17 cellular contexts compared by ENCODE assay signal in genomic region chr1:6331543-6332246, GRCh38.
A peak's percentile ranks its signal among the peaks of the same experiment; 100 is the strongest.
DNase-seq lines count a peak whose midpoint lies in the region; ATAC-seq and TF ChIP-seq lines count a peak whose summit lies in the region.
"Had no signal": no experiment of that assay in that cellular context is flagged by ENCODE, and none has a peak within 500 bp of the region (broad histone marks: within the 10 kb centered on the region; RNA-seq: fewer than 3 reads in every experiment).

No MANE protein-coding gene starts in this region.

- H3K9ac ChIP-seq in IMR-90 (ENCODE audit: low read depth, low read length) (no peak overlapping the region), mucosa of rectum (ENCODE audit: low read depth in 1 of 2, low read length in 2 of 2) (peak overlapping the region in 1 of 2 donors; percentile 19)
- H3K9ac ChIP-seq: BLaER1 treated with 17β-estradiol and CSF1 and Interleukin-3, amounts not matched to agents 10 nM and 100 nM had no signal

- BruUV-seq in IMR-90 (replicated peaks; lab: Mats Ljungman, UMichigan) (no TSS peak), OCI-LY7 (replicated peaks; lab: Mats Ljungman, UMichigan) (no TSS peak)

- H2BK15ac ChIP-seq in IMR-90 (ENCODE audit: low read depth, low read length): no peak overlapping the region

- H3K9me1 ChIP-seq in IMR-90 (ENCODE audit: insufficient read depth, low read length): peaks cover 8% of the 10 kb centered on the region; the same call in 1 of the 2 replicates

- H3K36me3 ChIP-seq in IMR-90 (ENCODE audit: control insufficient read depth, insufficient read depth, low read length) (no peaks in the 10 kb centered on the region; the same call in 1 of the 2 replicates), brain microvascular endothelial cell (replicated peaks) (peaks cover 7% of the 10 kb centered on the region), mucosa of rectum (ENCODE audit: control insufficient read depth in 2 of 2, insufficient read depth in 2 of 2, low read length in 2 of 2) (peaks cover 4 to 5% of the 10 kb centered on the region in 2 donors), OCI-LY7 (ENCODE audit: insufficient read depth, low read length) (no peaks in the 10 kb centered on the region), left lung (peaks cover 0 to 5% of the 10 kb centered on the region in 2 donors), heart right ventricle (peaks cover 0 to 6% (median 0%) of the 10 kb centered on the region in 9 donors), tibial nerve (peaks cover 0 to 11% (median 0%) of the 10 kb centered on the region in 3 donors)

- H3K4me1 ChIP-seq in IMR-90 (ENCODE audit: control insufficient read depth, insufficient read depth, low read length): peaks cover 14% of the 10 kb centered on the region
- peaks cover 8 to 11% of the 10 kb centered on the region in 2 donors for H3K4me1 ChIP-seq in mucosa of rectum (ENCODE audit: control insufficient read depth in 2 of 2, insufficient read depth in 2 of 2, low read length in 2 of 2)
- H3K4me1 ChIP-seq in OCI-LY7 (ENCODE audit: insufficient read depth, low read length, poor library complexity, severe bottlenecking): no peaks in the 10 kb centered on the region
- H3K4me1 ChIP-seq in left lung: no peaks in the 10 kb centered on the region
- H3K4me1 ChIP-seq in heart right ventricle: peaks cover 0 to 25% (median 8%) of the 10 kb centered on the region in 9 donors
- peaks cover 0 to 7% (median 0%) of the 10 kb centered on the region in 4 donors for H3K4me1 ChIP-seq in tibial nerve
- H3K4me1 ChIP-seq: HAP-1 had no signal

- H2AK5ac ChIP-seq in IMR-90 (ENCODE audit: low read depth, low read length): no peak overlapping the region

- H3K9me3 ChIP-seq in AG04450 (ENCODE audit: control insufficient read depth, insufficient read depth, low read length): no peaks in the 10 kb centered on the region; the same call in 1 of the 2 replicates
- no peaks in the 10 kb centered on the region for H3K9me3 ChIP-seq in IMR-90 (ENCODE audit: control insufficient read depth, insufficient read depth, low read length)
- H3K9me3 ChIP-seq in mucosa of rectum (ENCODE audit: control insufficient read depth in 2 of 2, low read length in 2 of 2): no peaks in the 10 kb centered on the region
- H3K9me3 ChIP-seq in OCI-LY7 (ENCODE audit: low read length): no peaks in the 10 kb centered on the region
- H3K9me3 ChIP-seq in left lung: no peaks in the 10 kb centered on the region
- H3K9me3 ChIP-seq in heart right ventricle: no peaks in the 10 kb centered on the region
- H3K9me3 ChIP-seq in tibial nerve: no peaks in the 10 kb centered on the region
- H3K9me3 ChIP-seq: BLaER1 treated with 17β-estradiol and CSF1 and Interleukin-3, amounts not matched to agents 10 nM and 100 nM; HAP-1 had no signal

- no peak overlapping the region for H2AK9ac ChIP-seq in IMR-90 (replicated peaks; ENCODE audit: low read depth, low read length, poor library complexity)

- no peak overlapping the region for H3K23ac ChIP-seq in IMR-90 (ENCODE audit: low read depth, low read length)

- CTCF ChIA-PET in AG04450 (lab: Charles Lee): interaction anchor here (0.7 to 18.6 kb wide), 3 partner anchors 15 to 127 kb away, joined by 3 to 266 read pairs (median 3); no protein-coding TSS in a partner anchor
- CTCF ChIA-PET in IMR-90 (lab: Yijun Ruan, JAX): no interaction called here
- CTCF ChIA-PET in OCI-LY7 (lab: Charles Lee; ENCODE audit: unreplicated experiment): no interaction called here

- H3K27me3 ChIP-seq in AG04450 (ENCODE audit: control insufficient read depth, insufficient read depth, low read length) (no peaks in the 10 kb centered on the region), IMR-90 (ENCODE audit: control insufficient read depth, insufficient read depth, low read length) (no peaks in the 10 kb centered on the region), brain microvascular endothelial cell (replicated peaks) (no peaks in the 10 kb centered on the region), mucosa of rectum (ENCODE audit: control insufficient read depth in 2 of 2, insufficient read depth in 2 of 2, low read length in 2 of 2) (no peaks in the 10 kb centered on the region), left lung (no peaks in the 10 kb centered on the region), heart right ventricle (no peaks in the 10 kb centered on the region), tibial nerve (no peaks in the 10 kb centered on the region)
- H3K27me3 ChIP-seq: BLaER1 treated with 17β-estradiol and CSF1 and Interleukin-3, amounts not matched to agents 10 nM and 100 nM had no signal

- H3K9me2 ChIP-seq in OCI-LY7 (ENCODE audit: insufficient read depth, low read length): no peaks in the 10 kb centered on the region

- TF ChIP-seq CTCF in AG04450 (IDR thresholded peaks at IDR 0.05; ENCODE audit: low read depth, low read length) (peak; percentile 4; the same call in 1 of the 2 replicates), IMR-90 (conservative IDR thresholded peaks at IDR 0.05; ENCODE audit: low read depth, low read length) (no peak), brain microvascular endothelial cell (IDR thresholded peaks at IDR 0.05; ENCODE audit: low read depth, low read length, missing control alignments) (peak; percentile 27), OCI-LY7 (conservative IDR thresholded peaks at IDR 0.05; ENCODE audit: low read length) (no peak), left lung (IDR thresholded peaks at IDR 0.05) (no peak), heart right ventricle (IDR thresholded peaks at IDR 0.05) (no peak), tibial nerve (IDR thresholded peaks at IDR 0.05) (no peak)

- no peak for TF ChIP-seq RAD21 in IMR-90 (IDR thresholded peaks at IDR 0.05; ENCODE audit: low read length)

- H4K91ac ChIP-seq in IMR-90 (ENCODE audit: insufficient read depth, low read depth, low read length): no peak overlapping the region

- in situ Hi-C loops in IMR-90 (cut with MboI; ENCODE audit: low sequenced_read_pairs): loop anchor here (25.0 kb wide), 1 partner anchor 819 kb away; no protein-coding TSS in a partner anchor
- in situ Hi-C loops in brain microvascular endothelial cell (cut with HindIII; ENCODE audit: low pct_ligation_motif_present, low sequenced_read_pairs): no loop called here

- no peak overlapping the region for H2BK20ac ChIP-seq in IMR-90 (ENCODE audit: low read depth, low read length)

- peaks cover 0 to 12% of the 10 kb centered on the region in 2 experiments; a peak in 2 of 4 replicates for H3K79me1 ChIP-seq in IMR-90 (ENCODE audit: low read depth in 1 of 2, low read length in 2 of 2)

- H4K8ac ChIP-seq in IMR-90 (ENCODE audit: low read depth in 2 of 2, low read length in 2 of 2): no peak overlapping the region

- no peak overlapping the region for H3K14ac ChIP-seq in IMR-90 (replicated peaks; ENCODE audit: low read depth, low read length)

- WGBS in IMR-90 (ENCODE audit: extremely low coverage in 2 of 2, insufficient read length in 1 of 2), 2 experiments: 60% methylated on average over 1 of the region's 18 CpGs; no CpG with 5 or more reads in 1 of the 2 experiments
- WGBS in heart right ventricle, 2 donors: 68 to 70% methylated on average over 18 of the region's 18 CpGs
- 77 to 79% methylated on average over 18 of the region's 18 CpGs for WGBS in tibial nerve, 2 donors

- DNase-seq in AG04450 (ENCODE audit: low read depth, low spot score) (no peak), IMR-90 (no peak), brain microvascular endothelial cell (no peak), OCI-LY7 (ENCODE audit: low spot score) (no peak), left lung (no peak), heart right ventricle (no peak), tibial nerve (ENCODE audit: low spot score in 2 of 2) (no peak)
- DNase-seq: Karpas-422, NCI-H187 treated with DMSO at 0.1 percent for 48 hours, NCI-H446 treated with DMSO at 0.1 percent for 48 hours, NCI-H748 treated with DMSO at 0.1 percent for 48 hours, Right ventricle myocardium superior had no signal

- no peak overlapping the region for H4K5ac ChIP-seq in IMR-90 (ENCODE audit: low read depth, low read length)

- TF ChIP-seq POLR2A in IMR-90 (IDR thresholded peaks at IDR 0.05; ENCODE audit: low read depth, low read length): no peak
- TF ChIP-seq POLR2A in tibial nerve (IDR thresholded peaks at IDR 0.05): no peak

- H3K4me2 ChIP-seq in IMR-90 (ENCODE audit: low read depth, low read length) (no peak overlapping the region), OCI-LY7 (ENCODE audit: low read length) (no peak overlapping the region)
- H3K4me2 ChIP-seq: BLaER1 treated with 17β-estradiol and CSF1 and Interleukin-3, amounts not matched to agents 10 nM and 100 nM had no signal

- no peak for TF ChIP-seq EP300 in tibial nerve (IDR thresholded peaks at IDR 0.05)

- intact Hi-C loops in IMR-90 (cut with micrococcal nuclease): no loop called here
- intact Hi-C loops in OCI-LY7 (cut with micrococcal nuclease; ENCODE audit: unreplicated experiment): no loop called here
- intact Hi-C loops in left lung (cut with DNase I): no loop called here
- intact Hi-C loops in heart right ventricle (cut with DNase I): loop anchor here in 1 of 10 donors (5.0 kb wide), 1 partner anchor 69 kb away; the partner anchor contains the start of gene GPR153

- no peak overlapping the region for H3K4ac ChIP-seq in IMR-90 (ENCODE audit: low read depth, low read length)

- ATAC-seq in IMR-90 (ENCODE audit: low read depth) (no peak), left lung (no peak), heart right ventricle (no peak)
- ATAC-seq: Panc1 had no signal

- H2AFZ ChIP-seq in IMR-90 (replicated peaks; ENCODE audit: low read length, poor library complexity): peak overlapping the region; percentile 15
- H2AFZ ChIP-seq in OCI-LY7 (ENCODE audit: low read length): no peak overlapping the region

- dilution Hi-C loops in IMR-90 (cut with HindIII; ENCODE audit: low sequenced_read_pairs, unreplicated experiment): no loop called here

- no peak overlapping the region for H3K27ac ChIP-seq in AG04450 (ENCODE audit: low read depth, low read length)
- H3K27ac ChIP-seq in IMR-90 (ENCODE audit: insufficient read depth, low read length): no peak overlapping the region
- no peak overlapping the region for H3K27ac ChIP-seq in brain microvascular endothelial cell
- H3K27ac ChIP-seq in mucosa of rectum (ENCODE audit: low read depth in 2 of 2, low read length in 2 of 2): peak overlapping the region; percentile 24 to 61
- H3K27ac ChIP-seq in OCI-LY7 (ENCODE audit: low read depth, low read length, poor library complexity, severe bottlenecking): no peak overlapping the region
- no peak overlapping the region for H3K27ac ChIP-seq in left lung
- H3K27ac ChIP-seq in heart right ventricle: no peak overlapping the region
- H3K27ac ChIP-seq in tibial nerve: no peak overlapping the region
- H3K27ac ChIP-seq: 22Rv1; BLaER1 treated with 17β-estradiol and CSF1 and Interleukin-3, amounts not matched to agents 10 nM and 100 nM had no signal

- no peak overlapping the region for H3K4me3 ChIP-seq in AG04450 (ENCODE audit: low read depth, low read length)
- H3K4me3 ChIP-seq in IMR-90 (ENCODE audit: insufficient read depth, low read depth, low read length): no peak overlapping the region
- no peak overlapping the region for H3K4me3 ChIP-seq in brain microvascular endothelial cell (ENCODE audit: low read depth, low read length)
- H3K4me3 ChIP-seq in mucosa of rectum (ENCODE audit: low read length in 2 of 2): no peak overlapping the region
- H3K4me3 ChIP-seq in OCI-LY7 (ENCODE audit: low read depth, low read length, poor library complexity, severe bottlenecking): no peak overlapping the region
- H3K4me3 ChIP-seq in left lung: no peak overlapping the region
- no peak overlapping the region for H3K4me3 ChIP-seq in heart right ventricle
- H3K4me3 ChIP-seq in tibial nerve: no peak overlapping the region
- H3K4me3 ChIP-seq: BLaER1 treated with 17β-estradiol and CSF1 and Interleukin-3, amounts not matched to agents 10 nM and 100 nM; HAP-1 had no signal

- POLR2A ChIA-PET in AG04450 (lab: Yijun Ruan, JAX) (no interaction called here), IMR-90 (lab: Charles Lee; ENCODE audit: unreplicated experiment) (no interaction called here), OCI-LY7 (lab: Charles Lee) (no interaction called here)

- H3K18ac ChIP-seq in IMR-90 (ENCODE audit: low read depth, low read length): no peak overlapping the region

- no peak overlapping the region for H2BK5ac ChIP-seq in IMR-90 (ENCODE audit: low read depth, low read length, poor library complexity, severe bottlenecking)

- H3K79me2 ChIP-seq in OCI-LY7 (ENCODE audit: insufficient read depth, low read depth, low read length): no peaks in the 10 kb centered on the region

- no peak overlapping the region for H3K56ac ChIP-seq in IMR-90 (ENCODE audit: extremely low read depth, insufficient read depth, low read length)

- H2BK120ac ChIP-seq in IMR-90 (ENCODE audit: low read depth, low read length): no peak overlapping the region

- H4K20me1 ChIP-seq in IMR-90 (ENCODE audit: insufficient read depth, low read length): no peaks in the 10 kb centered on the region; the same call in 1 of the 2 replicates
- H4K20me1 ChIP-seq in OCI-LY7 (ENCODE audit: insufficient read depth, low read length): no peaks in the 10 kb centered on the region

Comparison
In these comparisons a context has a peak if more than half of its experiments do, and no peak if none do; other contexts are left out.
1. H3K27ac ChIP-seq: peak in mucosa of rectum (2 of 2); none in AG04450 (single experiment), IMR-90 (single experiment), brain microvascular endothelial cell (single experiment), OCI-LY7 (single experiment), left lung (0 of 2), heart right ventricle (0 of 10) and tibial nerve (0 of 4).
2. CTCF ChIP-seq: peak in AG04450 (single experiment) and brain microvascular endothelial cell (single experiment); none in IMR-90 (single experiment), OCI-LY7 (single experiment), left lung (0 of 2), heart right ventricle (0 of 9) and tibial nerve (0 of 5).